In genomic region chr5:160456778-160457177, GRCh38 we compare ENCODE assay signal across 19 cellular contexts. TPM values are rescaled to one million over a fixed set of nuclear protein-coding genes. Genes with fewer than 3 reads are reported as not detected.
DNase-seq lines count a peak whose midpoint lies in the region; ATAC-seq, FAIRE-seq and TF ChIP-seq lines count a peak whose summit lies in the region.
"Had no signal": no experiment of that assay in that cellular context is flagged by ENCODE, and none has a peak within 500 bp of the region (broad histone marks: within the 10 kb centered on the region; RNA-seq: fewer than 3 reads in every experiment).

No MANE protein-coding gene starts in this region.

- H3K36me3 ChIP-seq in HepG2 (replicated peaks in 1 of 2; ENCODE audit: control insufficient read depth in 1 of 2, insufficient read depth in 2 of 2, low read length in 2 of 2) (no peaks in the 10 kb centered on the region), right lobe of liver (no peaks in the 10 kb centered on the region), thyroid gland (no peaks in the 10 kb centered on the region)

- no peak overlapping the region for H3K4me3 Mint-ChIP-seq in nephron
- H3K4me3 Mint-ChIP-seq: CD4-positive, alpha-beta memory T cell; GM23338; H9 had no signal

- peaks cover 28% of the 10 kb centered on the region for H3K4me1 ChIP-seq in HepG2 (ENCODE audit: insufficient read depth, low read length)
- no peaks in the 10 kb centered on the region for H3K4me1 ChIP-seq in right lobe of liver
- peaks cover 28% of the 10 kb centered on the region in 2 donors for H3K4me1 ChIP-seq in thyroid gland

- TF ChIP-seq POLR2A in HepG2 (IDR thresholded peaks at IDR 0.05; ENCODE audit: insufficient read depth in 1 of 2, low read depth in 2 of 2, low read length in 2 of 2), result no peak
- no peak for TF ChIP-seq POLR2A in right lobe of liver (IDR thresholded peaks at IDR 0.05)
- no peak for TF ChIP-seq POLR2A in thyroid gland (IDR thresholded peaks at IDR 0.05)

- H3K27me3 Mint-ChIP-seq in nephron (ENCODE audit: low read depth), result peaks cover 5% of the 10 kb centered on the region

- peak overlapping the region; percentile 12; the same call in 1 of the 2 replicates for H3K4me2 ChIP-seq in HepG2 (ENCODE audit: low read depth, low read length)
- H3K4me2 ChIP-seq: GM23338 had no signal

- peaks cover 4% of the 10 kb centered on the region for H3K4me1 Mint-ChIP-seq in nephron
- H3K4me1 Mint-ChIP-seq: CD4-positive, alpha-beta memory T cell; GM23338 had no signal

- H3K79me2 ChIP-seq in HepG2 (ENCODE audit: insufficient read depth, low read length), result no peaks in the 10 kb centered on the region

- TF ChIP-seq RAD21 in HepG2 (CRISPR knock-in tag; IDR thresholded peaks at IDR 0.05), result no peak

- H3K27ac Mint-ChIP-seq in nephron, result peak overlapping the region in 2 of 3 experiments; percentile 42 to 90
- H3K27ac Mint-ChIP-seq: CD4-positive, alpha-beta memory T cell; GM23338; H9 had no signal

- CTCF ChIA-PET in HepG2 (lab: Yijun Ruan, JAX; ENCODE audit: low intra/inter-chr PET ratio, low total read pairs), result no interaction called here

- DNase-seq in HepG2 (ENCODE audit: low spot score), result no peak
- no peak for DNase-seq in right lobe of liver
- peak; percentile 68 for DNase-seq in RPMI7951 (ENCODE audit: low read depth)
- no peak for DNase-seq in thyroid gland
- DNase-seq in posterior cingulate gyrus, result no peak
- no peak for DNase-seq in HuH-7.5 (ENCODE audit: low spot score)
- DNase-seq in GM13977 (ENCODE audit: low spot score), result no peak
- DNase-seq: C1 segment of cervical spinal cord; Calu3; CD4-positive, alpha-beta memory T cell; COR-L47; DMS79; EL; GDM1; H9 had no signal

- no peaks in the 10 kb centered on the region for H3K36me3 Mint-ChIP-seq in nephron (ENCODE audit: low read depth)
- H3K36me3 Mint-ChIP-seq: CD4-positive, alpha-beta memory T cell had no signal

- no TSS peak for BruUV-seq in HepG2 (replicated peaks; lab: Mats Ljungman, UMichigan)

- no peak overlapping the region for H3K27ac ChIP-seq in HepG2 (ENCODE audit: extremely low read length, insufficient read depth, low read length)
- H3K27ac ChIP-seq in right lobe of liver, result no peak overlapping the region
- peak overlapping the region in 2 of 3 donors; percentile 3 to 29 for H3K27ac ChIP-seq in thyroid gland

- no peak overlapping the region for H2AFZ ChIP-seq in HepG2 (ENCODE audit: low read length)
- H2AFZ ChIP-seq: GM23338 had no signal

- H3K4me3 ChIP-seq in HepG2 (replicated peaks in 1 of 3; ENCODE audit: insufficient read depth in 1 of 3, low read depth in 2 of 3, low read length in 3 of 3), result no peak overlapping the region
- no peak overlapping the region for H3K4me3 ChIP-seq in right lobe of liver
- no peak overlapping the region for H3K4me3 ChIP-seq in thyroid gland (replicated peaks in 1 of 3)
- H3K4me3 ChIP-seq: GM23338 had no signal

- no peak for ATAC-seq in HepG2
- no peak for ATAC-seq in right lobe of liver
- ATAC-seq: GM23338, HCT116 had no signal

- in situ Hi-C loops in HepG2 (cut with HindIII; ENCODE audit: extremely low pct_ligation_motif_present, low pct_unique_long_range_greater_than_20kb) (no loop called here), GM13977 (cut with MboI; ENCODE audit: low pct_unique_long_range_greater_than_20kb, low sequenced_read_pairs, unreplicated experiment) (no loop called here)

- H3K9me3 Mint-ChIP-seq in nephron, result peaks cover 4% of the 10 kb centered on the region
- H3K9me3 Mint-ChIP-seq: CD4-positive, alpha-beta memory T cell had no signal

- TF ChIP-seq EP300 in HepG2 (IDR thresholded peaks at IDR 0.05; ENCODE audit: low read depth in 2 of 2, low read length in 2 of 2) (no peak), HepG2 (CRISPR knock-in tag; IDR thresholded peaks at IDR 0.05; ENCODE audit: borderline replicate concordance) (no peak)

- H3K9ac ChIP-seq in HepG2 (ENCODE audit: insufficient read depth, low read depth, low read length), result no peak overlapping the region

- H3K27me3 ChIP-seq in HepG2 (ENCODE audit: control insufficient read depth in 1 of 2, insufficient read depth in 2 of 2, low read length in 2 of 2), result no peaks in the 10 kb centered on the region
- no peaks in the 10 kb centered on the region for H3K27me3 ChIP-seq in right lobe of liver
- no peaks in the 10 kb centered on the region for H3K27me3 ChIP-seq in thyroid gland

- POLR2A ChIA-PET in HepG2 (lab: Yijun Ruan, JAX), result no interaction called here

- H3K9me3 ChIP-seq in HepG2 (ENCODE audit: low read length), result no peaks in the 10 kb centered on the region
- H3K9me3 ChIP-seq in right lobe of liver, result no peaks in the 10 kb centered on the region
- no peaks in the 10 kb centered on the region for H3K9me3 ChIP-seq in thyroid gland

- no peak for FAIRE-seq in HepG2 (lab: Jason Lieb, UNC)
- FAIRE-seq: GM19239 had no signal

- WGBS in HepG2 (ENCODE audit: low lambda C conversion rate), result 26% methylated on average over 2 of the region's 2 CpGs
- WGBS in right lobe of liver (ENCODE audit: insufficient coverage, low coverage, low lambda C conversion rate, missing lambda C conversion rate), result 71% methylated on average over 2 of the region's 2 CpGs
- WGBS in thyroid gland, 2 donors, result 46 to 55% methylated on average over 2 of the region's 2 CpGs

- intact Hi-C loops in HepG2 (cut with micrococcal nuclease; ENCODE audit: unreplicated experiment), result no loop called here
- intact Hi-C loops in right lobe of liver (cut with DNase I), result no loop called here
- intact Hi-C loops in thyroid gland (cut with DNase I), result no loop called here
- intact Hi-C loops in posterior cingulate gyrus (cut with DNase I), result no loop called here

- no peaks in the 10 kb centered on the region for H4K20me1 ChIP-seq in HepG2 (ENCODE audit: insufficient read depth, low read length)

- no peak for TF ChIP-seq CTCF in HepG2 (CRISPR knock-in tag; IDR thresholded peaks at IDR 0.05)
- TF ChIP-seq CTCF in right lobe of liver (IDR thresholded peaks at IDR 0.05), result no peak
- no peak for TF ChIP-seq CTCF in nephron (IDR thresholded peaks at IDR 0.05; ENCODE audit: unreplicated experiment in 3 of 3)
- no peak for TF ChIP-seq CTCF in thyroid gland (IDR thresholded peaks at IDR 0.05)
- TF ChIP-seq CTCF in GM13977 (IDR thresholded peaks at IDR 0.05; ENCODE audit: extremely low read depth, insufficient read depth, missing control alignments), result no peak

RNA-seq across cellular contexts. Expression of gene PTTG1, which starts 35.1 kb away (rescaled TPM):
- total RNA-seq in HepG2 (2016; rRNA removed; fragmentation: Illumina TruSeq; extraction: Trizol) (161 and 206 TPM in 2 replicates), right lobe of liver (1 to 10 TPM in 3 of 6 experiments, under 1 TPM in 3; 0.51 to 5.9 (median 2.6) TPM), thyroid gland (100 to 1,000 TPM in 1 of 4 donors, 10 to 100 TPM in 3; 42.6 to 165 (median 79.4) TPM)
- 61.6 and 66.4 TPM in 2 replicates for total RNA-seq in HepG2 (2016; cell fraction: cytosol; rRNA removed; fragmentation: Illumina TruSeq; extraction: Trizol; ENCODE audit: low read depth)
- total RNA-seq in HepG2 (2016; cell fraction: insoluble cytoplasmic fraction; rRNA removed; fragmentation: Illumina TruSeq; extraction: Trizol), result 157 and 223 TPM in 2 replicates
- 67.0 and 69.1 TPM in 2 replicates for total RNA-seq in HepG2 (2016; cell fraction: membrane; rRNA removed; fragmentation: Illumina TruSeq; extraction: Trizol)
- total RNA-seq in HepG2 (2016; cell fraction: nucleus; rRNA removed; fragmentation: Illumina TruSeq; extraction: Trizol), result 66.0 and 73.6 TPM in 2 replicates
- polyA plus RNA-seq in HepG2 (2011; rRNA removed), result 53.0 and 102 TPM in 2 replicates
- polyA plus RNA-seq in HepG2 (2011; cell fraction: cytosol; rRNA removed), result 166 and 211 TPM in 2 replicates
- 50.7 and 64.1 TPM in 2 replicates for polyA plus RNA-seq in HepG2 (2011; cell fraction: nucleus; rRNA removed)
- 42.2 and 101 TPM in 2 replicates for polyA plus RNA-seq in HepG2 (2012)
- 50.9 and 58.2 TPM in 2 replicates for polyA plus RNA-seq in HepG2 (2016; cell fraction: cytosol; fragmentation: Illumina TruSeq; extraction: Trizol; ENCODE audit: low read depth)
- 204 and 208 TPM in 2 replicates for polyA plus RNA-seq in HepG2 (2016; cell fraction: insoluble cytoplasmic fraction; fragmentation: Illumina TruSeq; extraction: Trizol; ENCODE audit: low read depth)
- polyA plus RNA-seq in HepG2 (2016; cell fraction: membrane; fragmentation: Illumina TruSeq; extraction: Trizol; ENCODE audit: low read depth), result 60.1 and 60.7 TPM in 2 replicates
- polyA plus RNA-seq in HepG2 (2016; cell fraction: nucleus; fragmentation: Illumina TruSeq; extraction: Trizol; ENCODE audit: insufficient read depth, low read depth), result 84.3 and 91.2 TPM in 2 replicates
- polyA minus RNA-seq in HepG2 (2011; rRNA and poly(A)+ RNA removed; ENCODE audit: low replicate concordance), result 40.6 and 146 TPM in 2 replicates
- 17.1 and 33.2 TPM in 2 replicates for polyA minus RNA-seq in HepG2 (2011; cell fraction: cytosol; rRNA and poly(A)+ RNA removed)
- polyA minus RNA-seq in HepG2 (2011; cell fraction: nucleus; rRNA and poly(A)+ RNA removed), result 21.5 and 33.3 TPM in 2 replicates
- total RNA-seq in RPMI7951 (2014; rRNA removed; shearing (Covaris generic)), result 1,242 and 1,282 TPM in 2 replicates

RNA-seq across cellular contexts. Expression of gene SLU7, which starts 37.9 kb away (rescaled TPM):
- total RNA-seq in HepG2 (2016; rRNA removed; fragmentation: Illumina TruSeq; extraction: Trizol) (39.2 and 52.6 TPM in 2 replicates), right lobe of liver (10 to 100 TPM; 11.6 to 19.4 (median 17.0) TPM), thyroid gland (100 to 1,000 TPM in 2 of 4 donors, 10 to 100 TPM in 2; 70.1 to 122 (median 96.3) TPM)
- 5.4 and 6.3 TPM in 2 replicates for total RNA-seq in HepG2 (2016; cell fraction: cytosol; rRNA removed; fragmentation: Illumina TruSeq; extraction: Trizol; ENCODE audit: low read depth)
- 37.1 and 52.6 TPM in 2 replicates for total RNA-seq in HepG2 (2016; cell fraction: insoluble cytoplasmic fraction; rRNA removed; fragmentation: Illumina TruSeq; extraction: Trizol)
- total RNA-seq in HepG2 (2016; cell fraction: membrane; rRNA removed; fragmentation: Illumina TruSeq; extraction: Trizol), result 12.2 and 13.1 TPM in 2 replicates
- total RNA-seq in HepG2 (2016; cell fraction: nucleus; rRNA removed; fragmentation: Illumina TruSeq; extraction: Trizol), result 23.3 and 25.9 TPM in 2 replicates
- polyA plus RNA-seq in HepG2 (2011; rRNA removed), result 13.6 and 24.0 TPM in 2 replicates
- polyA plus RNA-seq in HepG2 (2011; cell fraction: cytosol; rRNA removed), result 10.5 and 14.8 TPM in 2 replicates
- 8.8 and 11.4 TPM in 2 replicates for polyA plus RNA-seq in HepG2 (2011; cell fraction: nucleus; rRNA removed)
- polyA plus RNA-seq in HepG2 (2012), result 36.7 and 47.7 TPM in 2 replicates
- 3.8 and 3.9 TPM in 2 replicates for polyA plus RNA-seq in HepG2 (2016; cell fraction: cytosol; fragmentation: Illumina TruSeq; extraction: Trizol; ENCODE audit: low read depth)
- 41.9 and 42.0 TPM in 2 replicates for polyA plus RNA-seq in HepG2 (2016; cell fraction: insoluble cytoplasmic fraction; fragmentation: Illumina TruSeq; extraction: Trizol; ENCODE audit: low read depth)
- 4.5 and 5.5 TPM in 2 replicates for polyA plus RNA-seq in HepG2 (2016; cell fraction: membrane; fragmentation: Illumina TruSeq; extraction: Trizol; ENCODE audit: low read depth)
- polyA plus RNA-seq in HepG2 (2016; cell fraction: nucleus; fragmentation: Illumina TruSeq; extraction: Trizol; ENCODE audit: insufficient read depth, low read depth), result 29.1 and 31.2 TPM in 2 replicates
- polyA minus RNA-seq in HepG2 (2011; rRNA and poly(A)+ RNA removed; ENCODE audit: low replicate concordance), result 3.7 and 8.6 TPM in 2 replicates
- 7.6 and 13.9 TPM in 2 replicates for polyA minus RNA-seq in HepG2 (2011; cell fraction: cytosol; rRNA and poly(A)+ RNA removed)
- 25.4 and 32.6 TPM in 2 replicates for polyA minus RNA-seq in HepG2 (2011; cell fraction: nucleus; rRNA and poly(A)+ RNA removed)
- total RNA-seq in RPMI7951 (2014; rRNA removed; shearing (Covaris generic)), result 62.0 and 73.9 TPM in 2 replicates

RNA-seq across cellular contexts. Expression of gene FAM200C, which starts 56.9 kb away (rescaled TPM):
- 4.7 and 6.4 TPM in 2 replicates for total RNA-seq in HepG2 (2016; rRNA removed; fragmentation: Illumina TruSeq; extraction: Trizol)
- total RNA-seq in HepG2 (2016; cell fraction: cytosol; rRNA removed; fragmentation: Illumina TruSeq; extraction: Trizol; ENCODE audit: low read depth), result 1.4 and 1.5 TPM in 2 replicates
- total RNA-seq in HepG2 (2016; cell fraction: insoluble cytoplasmic fraction; rRNA removed; fragmentation: Illumina TruSeq; extraction: Trizol), result 4.8 and 6.4 TPM in 2 replicates
- 2.7 and 2.8 TPM in 2 replicates for total RNA-seq in HepG2 (2016; cell fraction: membrane; rRNA removed; fragmentation: Illumina TruSeq; extraction: Trizol)
- 4.6 and 5.8 TPM in 2 replicates for total RNA-seq in HepG2 (2016; cell fraction: nucleus; rRNA removed; fragmentation: Illumina TruSeq; extraction: Trizol)
- 2.7 and 3.2 TPM in 2 replicates for polyA plus RNA-seq in HepG2 (2011; rRNA removed)
- polyA plus RNA-seq in HepG2 (2011; cell fraction: cytosol; rRNA removed), result 1.2 and 1.5 TPM in 2 replicates
- polyA plus RNA-seq in HepG2 (2011; cell fraction: nucleus; rRNA removed), result 2.3 and 3.1 TPM in 2 replicates
- 2.5 and 3.8 TPM in 2 replicates for polyA plus RNA-seq in HepG2 (2012)
- 0.40 and 0.49 TPM in 2 replicates for polyA plus RNA-seq in HepG2 (2016; cell fraction: cytosol; fragmentation: Illumina TruSeq; extraction: Trizol; ENCODE audit: low read depth)
- polyA plus RNA-seq in HepG2 (2016; cell fraction: insoluble cytoplasmic fraction; fragmentation: Illumina TruSeq; extraction: Trizol; ENCODE audit: low read depth), result 3.9 and 4.4 TPM in 2 replicates
- 0.83 and 1.1 TPM in 2 replicates for polyA plus RNA-seq in HepG2 (2016; cell fraction: membrane; fragmentation: Illumina TruSeq; extraction: Trizol; ENCODE audit: low read depth)
- 6.4 and 6.6 TPM in 2 replicates for polyA plus RNA-seq in HepG2 (2016; cell fraction: nucleus; fragmentation: Illumina TruSeq; extraction: Trizol; ENCODE audit: insufficient read depth, low read depth)
- 2.0 and 3.0 TPM in 2 replicates for polyA minus RNA-seq in HepG2 (2011; rRNA and poly(A)+ RNA removed; ENCODE audit: low replicate concordance)
- polyA minus RNA-seq in HepG2 (2011; cell fraction: cytosol; rRNA and poly(A)+ RNA removed), result 1.9 and 2.4 TPM in 2 replicates
- polyA minus RNA-seq in HepG2 (2011; cell fraction: nucleus; rRNA and poly(A)+ RNA removed), result 8.4 and 11.1 TPM in 2 replicates
- 1 to 10 TPM in 2 of 6 experiments, under 1 TPM in 4; 0.56 to 1.2 (median 0.95) TPM for total RNA-seq in right lobe of liver
- 7.4 and 8.3 TPM in 2 replicates for total RNA-seq in RPMI7951 (2014; rRNA removed; shearing (Covaris generic))
- 1 to 10 TPM; 5.8 to 9.0 (median 7.2) TPM for total RNA-seq in thyroid gland

Comparison
In these comparisons a context has a peak if more than half of its experiments do, and no peak if none do; other contexts are left out.
1. RNA of gene PTTG1, which starts 35.1 kb away (total RNA-seq): 1,242 to 1,282 TPM in RPMI7951, 61.6 to 223 TPM in HepG2 and 42.6 to 165 TPM in thyroid gland; 0.51 to 5.9 TPM in right lobe of liver; every median in the first group is over 4 times any median in the second.
2. H3K27ac ChIP-seq: peak in thyroid gland (2 of 3); none in HepG2 (single experiment) and right lobe of liver (0 of 3).